Comparison of ENCODE assay signal across 28 cellular contexts in the genomic region with DNA sequence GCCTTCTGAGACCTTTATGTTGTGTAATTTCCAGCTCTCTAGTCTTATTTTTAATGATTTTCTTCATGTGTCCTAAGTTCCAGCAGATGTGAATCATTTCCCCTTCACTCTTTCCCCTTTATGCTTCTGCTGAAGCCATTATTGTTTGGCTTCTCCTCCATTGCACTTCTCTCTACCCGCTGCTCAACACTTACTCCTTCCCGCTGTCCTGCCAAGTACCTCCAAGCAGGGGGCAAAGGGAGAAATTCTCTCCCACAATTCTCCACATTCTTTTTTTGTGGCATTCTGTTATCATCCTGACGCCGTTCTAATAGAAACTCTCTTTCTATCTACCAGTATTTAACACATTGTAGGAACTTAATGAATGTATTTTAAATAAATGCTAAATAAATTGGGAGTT.
"Had no signal": no experiment of that assay in that cellular context is flagged by ENCODE, and none has a peak within 500 bp of the region (broad histone marks: within the 10 kb centered on the region; RNA-seq: fewer than 3 reads in every experiment).

No MANE protein-coding gene starts in this region.

- H3K36me3 ChIP-seq: colonic mucosa, esophagus muscularis mucosa, heart right ventricle, left lung, prostate gland, sigmoid colon, spleen, tibial artery had no signal

- H3K27ac Mint-ChIP-seq: dendritic cell treated with granulocyte-macrophage colony-stimulating factor and Interleukin-4, amounts not matched to agents 40 ng/mL and 50 ng/mL, for 4 days; naive thymus-derived CD4-positive, alpha-beta T cell; nephron progenitor cell; stimulated activated memory B cell treated with anti-CD40 and anti-IgM and Interleukin-4, amounts not matched to agents 10 μg/mL and 1 μg/mL and 100 μg/mL, for 72 hours; type B pancreatic cell had no signal

- H3K9me3 Mint-ChIP-seq: nephron progenitor cell, type B pancreatic cell had no signal

- H3K36me3 Mint-ChIP-seq: naive thymus-derived CD4-positive, alpha-beta T cell; stimulated activated memory B cell treated with anti-CD40 and anti-IgM and Interleukin-4, amounts not matched to agents 10 μg/mL and 1 μg/mL and 100 μg/mL, for 72 hours; type B pancreatic cell had no signal

- H3K27me3 Mint-ChIP-seq: dendritic cell treated with granulocyte-macrophage colony-stimulating factor and Interleukin-4, amounts not matched to agents 40 ng/mL and 50 ng/mL, for 4 days; naive thymus-derived CD4-positive, alpha-beta T cell; stimulated activated memory B cell treated with anti-CD40 and anti-IgM and Interleukin-4, amounts not matched to agents 10 μg/mL and 1 μg/mL and 100 μg/mL, for 72 hours; type B pancreatic cell had no signal

- H3K27me3 ChIP-seq: colonic mucosa, esophagus muscularis mucosa, foreskin keratinocyte, heart right ventricle, left lung, sigmoid colon, spleen, testis, tibial artery had no signal

- H3K4me3 Mint-ChIP-seq: dendritic cell treated with granulocyte-macrophage colony-stimulating factor and Interleukin-4, amounts not matched to agents 40 ng/mL and 50 ng/mL, for 4 days; naive thymus-derived CD4-positive, alpha-beta T cell; nephron progenitor cell; stimulated activated memory B cell treated with anti-CD40 and anti-IgM and Interleukin-4, amounts not matched to agents 10 μg/mL and 1 μg/mL and 100 μg/mL, for 72 hours; type B pancreatic cell had no signal

- DNase-seq: colonic mucosa; effector CD8-positive, alpha-beta T cell; foreskin keratinocyte; glutamatergic neuron; heart right ventricle; hippocampal formation; left cardiac atrium; left lung; mesenchymal stem cell; midbrain; naive thymus-derived CD4-positive, alpha-beta T cell; nephron progenitor cell; nucleus accumbens; right cardiac atrium; sigmoid colon; spleen; stimulated activated CD4-positive, alpha-beta T cell treated with anti-CD3 and anti-CD28 coated beads, Interleukin-4, amount 100 ng/mL, for 4 hours; stimulated activated naive CD8-positive, alpha-beta T cell treated with anti-CD3 and anti-CD28 coated beads, Interleukin-15, Interleukin-2, amounts not matched to agents 100 U/mL and 50 U/mL, for 24 hours; substantia nigra; testis; tibial artery had no signal

- H3K4me1 Mint-ChIP-seq: naive thymus-derived CD4-positive, alpha-beta T cell; nephron progenitor cell; stimulated activated memory B cell treated with anti-CD40 and anti-IgM and Interleukin-4, amounts not matched to agents 10 μg/mL and 1 μg/mL and 100 μg/mL, for 72 hours had no signal

- ATAC-seq: foreskin keratinocyte; heart right ventricle; left cardiac atrium; left lung; naive thymus-derived CD4-positive, alpha-beta T cell; right cardiac atrium; stimulated activated memory B cell treated with anti-CD40 and anti-IgM and Interleukin-4, amounts not matched to agents 10 μg/mL and 1 μg/mL and 100 μg/mL, for 72 hours; stimulated activated naive CD8-positive, alpha-beta T cell treated with anti-CD3 and anti-CD28 coated beads, Interleukin-15, Interleukin-2, amounts not matched to agents 100 U/mL and 50 U/mL, for 24 hours had no signal

- H3K9me3 ChIP-seq: colonic mucosa, esophagus muscularis mucosa, prostate gland, sigmoid colon, testis, tibial artery had no signal

- H3K4me3 ChIP-seq: colonic mucosa, esophagus muscularis mucosa, heart right ventricle, left lung, prostate gland, sigmoid colon, spleen, testis, tibial artery had no signal

- H3K27ac ChIP-seq: colonic mucosa, esophagus muscularis mucosa, foreskin keratinocyte, heart right ventricle, left lung, prostate gland, sigmoid colon, spleen, testis, tibial artery had no signal

- FAIRE-seq: endothelial cell of umbilical vein, islet of Langerhans had no signal

- H3K4me1 ChIP-seq: colonic mucosa, esophagus muscularis mucosa, foreskin keratinocyte, heart right ventricle, left lung, prostate gland, sigmoid colon, spleen, testis, tibial artery had no signal
